1 cellular context compared by ENCODE assay signal in genomic region chr14:37197421-37198272, GRCh38.
TF ChIP-seq lines count a peak whose summit lies in the region.

Gene MIPOL1 (plus strand): TSS chr14:37197937. CDS start chr14:37247889, 49,952 bp downstream.

TF ChIP-seq in K562, 482 proteins besides CTCF, POLR2A, EP300 and RAD21 (continued from another document and continues in another):
- no peak for TF ChIP-seq ZBTB5 (IDR thresholded peaks at IDR 0.05)
- TF ChIP-seq YBX1 (IDR thresholded peaks at IDR 0.05): no peak
- TF ChIP-seq ZNF77 (CRISPR knock-in tag; IDR thresholded peaks at IDR 0.05): no peak
- no peak for TF ChIP-seq E2F4 (CRISPR knock-in tag; IDR thresholded peaks at IDR 0.05; ENCODE audit: low read depth)
- TF ChIP-seq L3MBTL2 (IDR thresholded peaks at IDR 0.05): peak; percentile 81
- TF ChIP-seq SRSF3 (IDR thresholded peaks at IDR 0.05; ENCODE audit: insufficient read depth, low read length): no peak
- TF ChIP-seq CBX3 (IDR thresholded peaks at IDR 0.05; ENCODE audit: borderline replicate concordance in 1 of 2, low read length in 2 of 2): no peak
- TF ChIP-seq TCF3 (CRISPR knock-in tag; IDR thresholded peaks at IDR 0.05): no peak
- no peak for TF ChIP-seq NFE2 (IDR thresholded peaks at IDR 0.05; ENCODE audit: low read depth)
- peak; percentile 72; the same call in 1 of the 2 replicates for TF ChIP-seq GATAD2B (IDR thresholded peaks at IDR 0.05; ENCODE audit: borderline replicate concordance)
- TF ChIP-seq NUFIP1 (IDR thresholded peaks at IDR 0.05; ENCODE audit: partially characterized antibody): no peak
- no peak for TF ChIP-seq MITF (IDR thresholded peaks at IDR 0.05)
- TF ChIP-seq KLF13 (tag; IDR thresholded peaks at IDR 0.05; ENCODE audit: borderline replicate concordance, low read depth): no peak
- TF ChIP-seq TEAD2 (tag; IDR thresholded peaks at IDR 0.05): no peak
- peak; percentile 85 for TF ChIP-seq ZFX (CRISPR knock-in tag; IDR thresholded peaks at IDR 0.05)
- TF ChIP-seq MTF1 (CRISPR knock-in tag; IDR thresholded peaks at IDR 0.05; ENCODE audit: borderline replicate concordance): no peak
- TF ChIP-seq GTF2E2 (tag; IDR thresholded peaks at IDR 0.05): no peak
- peak; percentile 12; the same call in 1 of the 2 replicates for TF ChIP-seq USF2 (CRISPR knock-in tag; IDR thresholded peaks at IDR 0.05)
- TF ChIP-seq PCBP1 (IDR thresholded peaks at IDR 0.05; ENCODE audit: low read depth, low read length, poor library complexity, severe bottlenecking): peak; percentile 49
- 0 out of 2 replicates have a peak, but pooled peaks have one; percentile 39 for TF ChIP-seq ZNF253 (CRISPR knock-in tag; conservative IDR thresholded peaks at IDR 0.05)
- TF ChIP-seq GABPB1 (CRISPR knock-in tag; IDR thresholded peaks at IDR 0.05): no peak; the same call in 1 of the 2 replicates
- TF ChIP-seq USF1 (CRISPR knock-in tag; IDR thresholded peaks at IDR 0.05): no peak
- TF ChIP-seq U2AF2 (optimal IDR thresholded peaks at IDR 0.05; ENCODE audit: low read depth, low read length): no peak
- TF ChIP-seq SMAD3 (CRISPR knock-in tag; conservative IDR thresholded peaks at IDR 0.05): no peak
- TF ChIP-seq ZBTB33 (CRISPR knock-in tag; IDR thresholded peaks at IDR 0.05): no peak
- TF ChIP-seq SREBF1 (IDR thresholded peaks at IDR 0.05; ENCODE audit: borderline replicate concordance, low read depth, low read length): no peak
- TF ChIP-seq TFAP4 (CRISPR knock-in tag; IDR thresholded peaks at IDR 0.05; ENCODE audit: borderline replicate concordance): peak; percentile 61; the same call in 1 of the 2 replicates
- no peak for TF ChIP-seq PHTF2 (CRISPR knock-in tag; IDR thresholded peaks at IDR 0.05)
- TF ChIP-seq IRF2 (CRISPR knock-in tag; IDR thresholded peaks at IDR 0.05): no peak
- TF ChIP-seq HDAC6 (IDR thresholded peaks at IDR 0.05; ENCODE audit: low read depth, low read length): no peak
- peak; percentile 92 for TF ChIP-seq POLR2G (IDR thresholded peaks at IDR 0.05; ENCODE audit: low read depth, low read length)
- TF ChIP-seq PTTG1 (tag; IDR thresholded peaks at IDR 0.05; ENCODE audit: low read depth): no peak
- TF ChIP-seq AFF4 (CRISPR knock-in tag; IDR thresholded peaks at IDR 0.05): peak; percentile 70; the same call in 1 of the 2 replicates
- TF ChIP-seq ZNF707 (CRISPR knock-in tag; conservative IDR thresholded peaks at IDR 0.05): no peak
- no peak for TF ChIP-seq MXI1 (IDR thresholded peaks at IDR 0.05; ENCODE audit: low read depth, low read length)
- TF ChIP-seq RUNX1 (IDR thresholded peaks at IDR 0.05; ENCODE audit: low read depth): no peak
- TF ChIP-seq CHD1 (IDR thresholded peaks at IDR 0.05; ENCODE audit: low read length): no peak
- no peak for TF ChIP-seq SPI1 (IDR thresholded peaks at IDR 0.05; ENCODE audit: borderline replicate concordance, low read depth, low read length)
- TF ChIP-seq SMARCC2 (IDR thresholded peaks at IDR 0.05; ENCODE audit: low read depth): no peak
- no peak for TF ChIP-seq ZNF695 (CRISPR knock-in tag; IDR thresholded peaks at IDR 0.05)
- no peak for TF ChIP-seq HSF4 (CRISPR knock-in tag; IDR thresholded peaks at IDR 0.05; ENCODE audit: borderline replicate concordance)
- no peak for TF ChIP-seq ZNF133 (CRISPR knock-in tag; IDR thresholded peaks at IDR 0.05)
- no peak for TF ChIP-seq ZNF212 (CRISPR knock-in tag; IDR thresholded peaks at IDR 0.05)
- TF ChIP-seq MEIS2 (IDR thresholded peaks at IDR 0.05; ENCODE audit: partially characterized antibody): peak; percentile 63
- no peak for TF ChIP-seq BMI1 (IDR thresholded peaks at IDR 0.05; ENCODE audit: low read length)
- TF ChIP-seq PRDM10 (IDR thresholded peaks at IDR 0.05; ENCODE audit: partially characterized antibody): no peak
- TF ChIP-seq ZNF140 (CRISPR knock-in tag; IDR thresholded peaks at IDR 0.05): no peak
- TF ChIP-seq ZEB2 (IDR thresholded peaks at IDR 0.05): peak; percentile 34; the same call in 1 of the 2 replicates
- TF ChIP-seq ZSCAN29 (IDR thresholded peaks at IDR 0.05): no peak
- TF ChIP-seq YY1 (IDR thresholded peaks at IDR 0.05; ENCODE audit: borderline replicate concordance in 1 of 3, control insufficient read depth in 1 of 3, extremely low read depth in 1 of 3, insufficient read depth in 3 of 3, insufficient read length in 1 of 3, insufficient replicate concordance in 2 of 3, low read depth in 1 of 3, low read length in 2 of 3): peak in 1 of 3 experiments; percentile 52
- TF ChIP-seq ZNF699 (CRISPR knock-in tag; IDR thresholded peaks at IDR 0.05; ENCODE audit: insufficient replicate concordance): no peak
- no peak for TF ChIP-seq MLX (CRISPR knock-in tag; conservative IDR thresholded peaks at IDR 0.05)
- no peak for TF ChIP-seq HNRNPUL1 (IDR thresholded peaks at IDR 0.05; ENCODE audit: low read length)
